1 cellular context compared by ENCODE assay signal in the genomic region with DNA sequence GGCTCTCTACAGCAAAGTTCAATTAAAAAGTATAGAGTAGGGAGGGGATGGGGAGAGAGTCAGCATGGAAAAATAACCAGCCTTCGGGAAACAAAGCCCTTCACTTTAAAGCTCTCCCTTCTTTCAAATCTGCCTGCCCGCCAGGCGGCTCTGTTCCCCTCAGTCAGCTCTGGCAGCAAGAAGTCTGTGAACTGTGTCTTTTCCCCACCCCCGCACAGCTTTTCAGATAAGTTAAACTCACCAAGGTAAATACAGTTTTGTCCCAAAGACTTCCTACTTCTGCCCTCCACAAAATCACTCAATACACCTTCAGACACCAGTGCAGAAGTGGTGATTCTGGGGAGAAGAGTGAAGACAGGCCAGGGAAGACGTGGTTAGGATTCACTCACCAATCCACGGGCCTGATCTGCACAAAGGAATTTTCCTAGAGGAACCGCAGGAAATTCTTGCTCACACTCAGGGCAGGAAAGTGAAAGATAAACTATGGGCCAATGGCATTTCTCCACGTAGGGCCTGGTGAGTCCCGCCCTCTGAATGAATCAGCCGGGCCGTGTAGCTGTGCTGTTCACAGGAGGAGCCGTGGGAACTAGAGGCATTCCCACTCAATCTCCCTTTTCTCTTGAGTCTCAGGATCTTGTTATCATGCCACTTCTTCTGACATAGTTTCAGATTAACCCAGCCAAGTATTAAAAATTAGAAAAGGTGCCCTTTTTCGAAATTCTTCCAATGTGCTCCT.
TF ChIP-seq lines count a peak whose summit lies in the region.

A gene with protein sequence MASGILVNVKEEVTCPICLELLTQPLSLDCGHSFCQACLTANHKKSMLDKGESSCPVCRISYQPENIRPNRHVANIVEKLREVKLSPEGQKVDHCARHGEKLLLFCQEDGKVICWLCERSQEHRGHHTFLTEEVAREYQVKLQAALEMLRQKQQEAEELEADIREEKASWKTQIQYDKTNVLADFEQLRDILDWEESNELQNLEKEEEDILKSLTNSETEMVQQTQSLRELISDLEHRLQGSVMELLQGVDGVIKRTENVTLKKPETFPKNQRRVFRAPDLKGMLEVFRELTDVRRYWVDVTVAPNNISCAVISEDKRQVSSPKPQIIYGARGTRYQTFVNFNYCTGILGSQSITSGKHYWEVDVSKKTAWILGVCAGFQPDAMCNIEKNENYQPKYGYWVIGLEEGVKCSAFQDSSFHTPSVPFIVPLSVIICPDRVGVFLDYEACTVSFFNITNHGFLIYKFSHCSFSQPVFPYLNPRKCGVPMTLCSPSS (minus strand): TSS at position 448 of the 736 bp plus-strand sequence. CDS start 4,897 bp downstream, outside the sequence.

TF ChIP-seq in K562, 482 proteins besides CTCF, POLR2A, EP300 and RAD21 (continued from another document and continues in another):
- peak; percentile 51; the same call in 1 of the 2 replicates for TF ChIP-seq SMC3 (conservative IDR thresholded peaks at IDR 0.05; ENCODE audit: insufficient read depth, low read depth, low read length)
- 0 out of 2 replicates have a peak, but pooled peaks have one; percentile 17 for TF ChIP-seq POLR2G (IDR thresholded peaks at IDR 0.05; ENCODE audit: low read depth, low read length)
- TF ChIP-seq, protein P1, sequence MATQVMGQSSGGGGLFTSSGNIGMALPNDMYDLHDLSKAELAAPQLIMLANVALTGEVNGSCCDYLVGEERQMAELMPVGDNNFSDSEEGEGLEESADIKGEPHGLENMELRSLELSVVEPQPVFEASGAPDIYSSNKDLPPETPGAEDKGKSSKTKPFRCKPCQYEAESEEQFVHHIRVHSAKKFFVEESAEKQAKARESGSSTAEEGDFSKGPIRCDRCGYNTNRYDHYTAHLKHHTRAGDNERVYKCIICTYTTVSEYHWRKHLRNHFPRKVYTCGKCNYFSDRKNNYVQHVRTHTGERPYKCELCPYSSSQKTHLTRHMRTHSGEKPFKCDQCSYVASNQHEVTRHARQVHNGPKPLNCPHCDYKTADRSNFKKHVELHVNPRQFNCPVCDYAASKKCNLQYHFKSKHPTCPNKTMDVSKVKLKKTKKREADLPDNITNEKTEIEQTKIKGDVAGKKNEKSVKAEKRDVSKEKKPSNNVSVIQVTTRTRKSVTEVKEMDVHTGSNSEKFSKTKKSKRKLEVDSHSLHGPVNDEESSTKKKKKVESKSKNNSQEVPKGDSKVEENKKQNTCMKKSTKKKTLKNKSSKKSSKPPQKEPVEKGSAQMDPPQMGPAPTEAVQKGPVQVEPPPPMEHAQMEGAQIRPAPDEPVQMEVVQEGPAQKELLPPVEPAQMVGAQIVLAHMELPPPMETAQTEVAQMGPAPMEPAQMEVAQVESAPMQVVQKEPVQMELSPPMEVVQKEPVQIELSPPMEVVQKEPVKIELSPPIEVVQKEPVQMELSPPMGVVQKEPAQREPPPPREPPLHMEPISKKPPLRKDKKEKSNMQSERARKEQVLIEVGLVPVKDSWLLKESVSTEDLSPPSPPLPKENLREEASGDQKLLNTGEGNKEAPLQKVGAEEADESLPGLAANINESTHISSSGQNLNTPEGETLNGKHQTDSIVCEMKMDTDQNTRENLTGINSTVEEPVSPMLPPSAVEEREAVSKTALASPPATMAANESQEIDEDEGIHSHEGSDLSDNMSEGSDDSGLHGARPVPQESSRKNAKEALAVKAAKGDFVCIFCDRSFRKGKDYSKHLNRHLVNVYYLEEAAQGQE (CRISPR knock-in tag; IDR thresholded peaks at IDR 0.05; ENCODE audit: low read depth), result peak; percentile 53; the same call in 1 of the 2 replicates
- TF ChIP-seq TCF7L2 (IDR thresholded peaks at IDR 0.05; ENCODE audit: low read depth, low read length), result no peak
- peak; percentile 88 for TF ChIP-seq HDAC2 (IDR thresholded peaks at IDR 0.05)
- TF ChIP-seq NUFIP1 (IDR thresholded peaks at IDR 0.05; ENCODE audit: partially characterized antibody), result no peak
- TF ChIP-seq ZNF311 (CRISPR knock-in tag; IDR thresholded peaks at IDR 0.05), result 0 out of 2 replicates have a peak, but pooled peaks have one; percentile 16
- 0 out of 2 replicates have a peak, but pooled peaks have one; percentile 12 for TF ChIP-seq RB1 (IDR thresholded peaks at IDR 0.05; ENCODE audit: low read depth)
- TF ChIP-seq NBN (IDR thresholded peaks at IDR 0.05; ENCODE audit: low read depth), result peak; percentile 83; the same call in 1 of the 2 replicates
- no peak; a peak in 1 of 4 replicates for TF ChIP-seq SIN3A (IDR thresholded peaks at IDR 0.05; ENCODE audit: borderline replicate concordance in 2 of 2, control insufficient read depth in 1 of 2, low read depth in 2 of 2, low read length in 2 of 2)
- no peak for TF ChIP-seq BRD4 (IDR thresholded peaks at IDR 0.05)
- peak; percentile 80 for TF ChIP-seq ATF7 (IDR thresholded peaks at IDR 0.05)
- TF ChIP-seq, protein P2, sequence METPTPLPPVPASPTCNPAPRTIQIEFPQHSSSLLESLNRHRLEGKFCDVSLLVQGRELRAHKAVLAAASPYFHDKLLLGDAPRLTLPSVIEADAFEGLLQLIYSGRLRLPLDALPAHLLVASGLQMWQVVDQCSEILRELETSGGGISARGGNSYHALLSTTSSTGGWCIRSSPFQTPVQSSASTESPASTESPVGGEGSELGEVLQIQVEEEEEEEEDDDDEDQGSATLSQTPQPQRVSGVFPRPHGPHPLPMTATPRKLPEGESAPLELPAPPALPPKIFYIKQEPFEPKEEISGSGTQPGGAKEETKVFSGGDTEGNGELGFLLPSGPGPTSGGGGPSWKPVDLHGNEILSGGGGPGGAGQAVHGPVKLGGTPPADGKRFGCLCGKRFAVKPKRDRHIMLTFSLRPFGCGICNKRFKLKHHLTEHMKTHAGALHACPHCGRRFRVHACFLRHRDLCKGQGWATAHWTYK (CRISPR knock-in tag; IDR thresholded peaks at IDR 0.05), result 0 out of 2 replicates have a peak, but pooled peaks have one; percentile 23
- TF ChIP-seq, protein P3, sequence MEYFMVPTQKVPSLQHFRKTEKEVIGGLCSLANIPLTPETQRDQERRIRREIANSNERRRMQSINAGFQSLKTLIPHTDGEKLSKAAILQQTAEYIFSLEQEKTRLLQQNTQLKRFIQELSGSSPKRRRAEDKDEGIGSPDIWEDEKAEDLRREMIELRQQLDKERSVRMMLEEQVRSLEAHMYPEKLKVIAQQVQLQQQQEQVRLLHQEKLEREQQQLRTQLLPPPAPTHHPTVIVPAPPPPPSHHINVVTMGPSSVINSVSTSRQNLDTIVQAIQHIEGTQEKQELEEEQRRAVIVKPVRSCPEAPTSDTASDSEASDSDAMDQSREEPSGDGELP (CRISPR knock-in tag; IDR thresholded peaks at IDR 0.05; ENCODE audit: borderline replicate concordance), result peak; percentile 42; the same call in 1 of the 2 replicates
- peak; percentile 51 for TF ChIP-seq CBFA2T3 (IDR thresholded peaks at IDR 0.05)
- TF ChIP-seq, protein P4, sequence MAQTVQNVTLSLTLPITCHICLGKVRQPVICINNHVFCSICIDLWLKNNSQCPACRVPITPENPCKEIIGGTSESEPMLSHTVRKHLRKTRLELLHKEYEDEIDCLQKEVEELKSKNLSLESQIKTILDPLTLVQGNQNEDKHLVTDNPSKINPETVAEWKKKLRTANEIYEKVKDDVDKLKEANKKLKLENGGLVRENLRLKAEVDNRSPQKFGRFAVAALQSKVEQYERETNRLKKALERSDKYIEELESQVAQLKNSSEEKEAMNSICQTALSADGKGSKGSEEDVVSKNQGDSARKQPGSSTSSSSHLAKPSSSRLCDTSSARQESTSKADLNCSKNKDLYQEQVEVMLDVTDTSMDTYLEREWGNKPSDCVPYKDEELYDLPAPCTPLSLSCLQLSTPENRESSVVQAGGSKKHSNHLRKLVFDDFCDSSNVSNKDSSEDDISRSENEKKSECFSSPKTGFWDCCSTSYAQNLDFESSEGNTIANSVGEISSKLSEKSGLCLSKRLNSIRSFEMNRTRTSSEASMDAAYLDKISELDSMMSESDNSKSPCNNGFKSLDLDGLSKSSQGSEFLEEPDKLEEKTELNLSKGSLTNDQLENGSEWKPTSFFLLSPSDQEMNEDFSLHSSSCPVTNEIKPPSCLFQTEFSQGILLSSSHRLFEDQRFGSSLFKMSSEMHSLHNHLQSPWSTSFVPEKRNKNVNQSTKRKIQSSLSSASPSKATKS (CRISPR knock-in tag; IDR thresholded peaks at IDR 0.05), result no peak
- TF ChIP-seq CBX1 (IDR thresholded peaks at IDR 0.05; ENCODE audit: low read depth), result peak; percentile 81; the same call in 1 of the 2 replicates
- TF ChIP-seq NR2C2 (CRISPR knock-in tag; IDR thresholded peaks at IDR 0.05), result no peak
- peak; percentile 61; the same call in 1 of the 2 replicates for TF ChIP-seq NR2C2 (tag; IDR thresholded peaks at IDR 0.05)
- no peak for TF ChIP-seq ZNF586 (CRISPR knock-in tag; conservative IDR thresholded peaks at IDR 0.05)
- 0 out of 2 replicates have a peak, but pooled peaks have one; percentile 17 for TF ChIP-seq ZNF79 (CRISPR knock-in tag; IDR thresholded peaks at IDR 0.05; ENCODE audit: low read depth)
- peak; percentile 41; the same call in 1 of the 2 replicates for TF ChIP-seq BACH1 (tag; IDR thresholded peaks at IDR 0.05)
- peak in 1 of 2 experiments; percentile 57; a peak in 1 of 4 replicates for TF ChIP-seq TRIM24 (IDR thresholded peaks at IDR 0.05)
- peak; percentile 76 for TF ChIP-seq JUND (IDR thresholded peaks at IDR 0.05; ENCODE audit: borderline replicate concordance, low read depth, low read length)
- TF ChIP-seq JUND (tag; IDR thresholded peaks at IDR 0.05; ENCODE audit: borderline replicate concordance, low read depth, low read length), result peak; percentile 86; the same call in 2 of the 3 replicates
- no peak for TF ChIP-seq KAT7 (CRISPR knock-in tag; IDR thresholded peaks at IDR 0.05; ENCODE audit: borderline replicate concordance)
- peak; percentile 44; the same call in 1 of the 2 replicates for TF ChIP-seq CXXC5 (CRISPR knock-in tag; IDR thresholded peaks at IDR 0.05)
- TF ChIP-seq TEAD1 (CRISPR knock-in tag; IDR thresholded peaks at IDR 0.05), result peak in 1 of 2 experiments; percentile 70; a peak in 1 of 4 replicates
- peak; percentile 46 for TF ChIP-seq HDAC3 (IDR thresholded peaks at IDR 0.05; ENCODE audit: borderline replicate concordance, partially characterized antibody)
- TF ChIP-seq SMAD2 (IDR thresholded peaks at IDR 0.05; ENCODE audit: low read depth, low read length), result no peak
- TF ChIP-seq MAZ (CRISPR knock-in tag; conservative IDR thresholded peaks at IDR 0.05 in 1 of 2, IDR thresholded peaks at IDR 0.05 in 1 of 2), result peak in 1 of 2 experiments; percentile 52; a peak in 1 of 4 replicates
- TF ChIP-seq ZNF174 (CRISPR knock-in tag; IDR thresholded peaks at IDR 0.05), result no peak
- peak; percentile 14; the same call in 1 of the 2 replicates for TF ChIP-seq STAT5A (IDR thresholded peaks at IDR 0.05; ENCODE audit: borderline replicate concordance, low read length)
- TF ChIP-seq IRF2 (CRISPR knock-in tag; IDR thresholded peaks at IDR 0.05), result no peak
- TF ChIP-seq DIDO1 (tag; IDR thresholded peaks at IDR 0.05; ENCODE audit: low read depth), result no peak
- TF ChIP-seq, protein P5, sequence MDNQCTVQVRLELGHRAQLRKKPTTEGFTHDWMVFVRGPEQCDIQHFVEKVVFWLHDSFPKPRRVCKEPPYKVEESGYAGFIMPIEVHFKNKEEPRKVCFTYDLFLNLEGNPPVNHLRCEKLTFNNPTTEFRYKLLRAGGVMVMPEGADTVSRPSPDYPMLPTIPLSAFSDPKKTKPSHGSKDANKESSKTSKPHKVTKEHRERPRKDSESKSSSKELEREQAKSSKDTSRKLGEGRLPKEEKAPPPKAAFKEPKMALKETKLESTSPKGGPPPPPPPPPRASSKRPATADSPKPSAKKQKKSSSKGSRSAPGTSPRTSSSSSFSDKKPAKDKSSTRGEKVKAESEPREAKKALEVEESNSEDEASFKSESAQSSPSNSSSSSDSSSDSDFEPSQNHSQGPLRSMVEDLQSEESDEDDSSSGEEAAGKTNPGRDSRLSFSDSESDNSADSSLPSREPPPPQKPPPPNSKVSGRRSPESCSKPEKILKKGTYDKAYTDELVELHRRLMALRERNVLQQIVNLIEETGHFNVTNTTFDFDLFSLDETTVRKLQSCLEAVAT (IDR thresholded peaks at IDR 0.05), result peak in 1 of 2 experiments; percentile 46; a peak in 2 of 4 replicates
- TF ChIP-seq, protein P6, sequence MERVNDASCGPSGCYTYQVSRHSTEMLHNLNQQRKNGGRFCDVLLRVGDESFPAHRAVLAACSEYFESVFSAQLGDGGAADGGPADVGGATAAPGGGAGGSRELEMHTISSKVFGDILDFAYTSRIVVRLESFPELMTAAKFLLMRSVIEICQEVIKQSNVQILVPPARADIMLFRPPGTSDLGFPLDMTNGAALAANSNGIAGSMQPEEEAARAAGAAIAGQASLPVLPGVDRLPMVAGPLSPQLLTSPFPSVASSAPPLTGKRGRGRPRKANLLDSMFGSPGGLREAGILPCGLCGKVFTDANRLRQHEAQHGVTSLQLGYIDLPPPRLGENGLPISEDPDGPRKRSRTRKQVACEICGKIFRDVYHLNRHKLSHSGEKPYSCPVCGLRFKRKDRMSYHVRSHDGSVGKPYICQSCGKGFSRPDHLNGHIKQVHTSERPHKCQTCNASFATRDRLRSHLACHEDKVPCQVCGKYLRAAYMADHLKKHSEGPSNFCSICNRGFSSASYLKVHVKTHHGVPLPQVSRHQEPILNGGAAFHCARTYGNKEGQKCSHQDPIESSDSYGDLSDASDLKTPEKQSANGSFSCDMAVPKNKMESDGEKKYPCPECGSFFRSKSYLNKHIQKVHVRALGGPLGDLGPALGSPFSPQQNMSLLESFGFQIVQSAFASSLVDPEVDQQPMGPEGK (CRISPR knock-in tag; IDR thresholded peaks at IDR 0.05; ENCODE audit: borderline replicate concordance), result no peak
- peak; percentile 88 for TF ChIP-seq SMARCA4 (IDR thresholded peaks at IDR 0.05)
- peak; percentile 43; the same call in 1 of the 2 replicates for TF ChIP-seq SPI1 (IDR thresholded peaks at IDR 0.05; ENCODE audit: borderline replicate concordance, low read depth, low read length)
- no peak for TF ChIP-seq POLR3G (IDR thresholded peaks at IDR 0.05; ENCODE audit: extremely low read depth, insufficient read length, insufficient replicate concordance)
- TF ChIP-seq, protein P7, sequence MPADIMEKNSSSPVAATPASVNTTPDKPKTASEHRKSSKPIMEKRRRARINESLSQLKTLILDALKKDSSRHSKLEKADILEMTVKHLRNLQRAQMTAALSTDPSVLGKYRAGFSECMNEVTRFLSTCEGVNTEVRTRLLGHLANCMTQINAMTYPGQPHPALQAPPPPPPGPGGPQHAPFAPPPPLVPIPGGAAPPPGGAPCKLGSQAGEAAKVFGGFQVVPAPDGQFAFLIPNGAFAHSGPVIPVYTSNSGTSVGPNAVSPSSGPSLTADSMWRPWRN (IDR thresholded peaks at IDR 0.05; ENCODE audit: low read depth), result 0 out of 2 replicates have a peak, but pooled peaks have one; percentile 8
